Comparison of ENCODE assay signal across 10 cellular contexts in genomic region chr7:86978804-86979506, GRCh38.
DNase-seq lines count a peak whose midpoint lies in the region; ATAC-seq and TF ChIP-seq lines count a peak whose summit lies in the region.
"Had no signal": no experiment of that assay in that cellular context is flagged by ENCODE, and none has a peak within 500 bp of the region (broad histone marks: within the 10 kb centered on the region; RNA-seq: fewer than 3 reads in every experiment).

No MANE protein-coding gene starts in this region.

- H3K27ac ChIP-seq in DOHH2 (ENCODE audit: low read depth, low read length): peak overlapping the region; percentile 80

- peak overlapping the region; percentile 76 for H3K4me3 Mint-ChIP-seq in T-helper 17 cell

- H3K4me1 Mint-ChIP-seq in T-helper 17 cell: peaks cover 48% of the 10 kb centered on the region

- H4K20me1 ChIP-seq in DOHH2 (ENCODE audit: control insufficient read depth, insufficient read depth, low read depth, low read length): no peaks in the 10 kb centered on the region

- H3K4me3 ChIP-seq in DOHH2 (ENCODE audit: low read length): peak overlapping the region; percentile 51

- peak overlapping the region; percentile 98 for H3K27ac Mint-ChIP-seq in T-helper 17 cell

- peak overlapping the region; percentile 67 for H3K4me2 ChIP-seq in DOHH2 (ENCODE audit: low read length)

- in situ Hi-C loops in G401 (cut with HindIII; ENCODE audit: low sequenced_read_pairs): no loop called here

- no peaks in the 10 kb centered on the region for H3K36me3 Mint-ChIP-seq in T-helper 17 cell (ENCODE audit: low read depth)

- no peak for TF ChIP-seq CTCF in DOHH2 (IDR thresholded peaks at IDR 0.05; ENCODE audit: low read depth, low read length, poor library complexity, severe bottlenecking)

- peak; percentile 92 for ATAC-seq in GM19043 (IDR thresholded peaks at IDR 0.05; ENCODE audit: low read depth, unreplicated experiment)
- peak; percentile 92 for ATAC-seq in HG02973 (IDR thresholded peaks at IDR 0.05; ENCODE audit: unreplicated experiment)
- peak; percentile 90 for ATAC-seq in T-helper 17 cell

- peaks cover 72% of the 10 kb centered on the region for H3K4me1 ChIP-seq in DOHH2 (ENCODE audit: control insufficient read depth, low read length)

- H3K9me3 ChIP-seq in DOHH2 (ENCODE audit: control insufficient read depth, insufficient read depth, low read length): peaks cover 10% of the 10 kb centered on the region; the same call in 1 of the 2 replicates
- H3K9me3 ChIP-seq in T-helper 17 cell (ENCODE audit: control insufficient read depth, low read length, poor library complexity, severe bottlenecking): no peaks in the 10 kb centered on the region

- no peaks in the 10 kb centered on the region for H3K27me3 ChIP-seq in DOHH2 (ENCODE audit: control insufficient read depth, low read length)

- H3K9me2 ChIP-seq in DOHH2 (replicated peaks; ENCODE audit: control insufficient read depth, low read length): no peaks in the 10 kb centered on the region

- DNase-seq in T-helper 17 cell (no peak), NCI-H187 (lab: John Stamatoyannopoulos, UW) (no peak), G401 (ENCODE audit: low spot score) (no peak), DMS79 (lab: John Stamatoyannopoulos, UW) (no peak), mesenteric fat pad (ENCODE audit: low spot score) (no peak)
- DNase-seq: retina, substantia nigra had no signal

- no peaks in the 10 kb centered on the region for H3K27me3 Mint-ChIP-seq in T-helper 17 cell

- peaks cover 48% of the 10 kb centered on the region for H3K79me2 ChIP-seq in DOHH2 (ENCODE audit: control insufficient read depth, low read length)

- peaks cover 7% of the 10 kb centered on the region for H3K36me3 ChIP-seq in DOHH2 (ENCODE audit: control insufficient read depth, low read length)

- peaks cover 19% of the 10 kb centered on the region for H3F3A ChIP-seq in DOHH2 (ENCODE audit: control insufficient read depth, insufficient read depth)
